ENCODE assay signal across 8 cellular contexts in the genomic region with DNA sequence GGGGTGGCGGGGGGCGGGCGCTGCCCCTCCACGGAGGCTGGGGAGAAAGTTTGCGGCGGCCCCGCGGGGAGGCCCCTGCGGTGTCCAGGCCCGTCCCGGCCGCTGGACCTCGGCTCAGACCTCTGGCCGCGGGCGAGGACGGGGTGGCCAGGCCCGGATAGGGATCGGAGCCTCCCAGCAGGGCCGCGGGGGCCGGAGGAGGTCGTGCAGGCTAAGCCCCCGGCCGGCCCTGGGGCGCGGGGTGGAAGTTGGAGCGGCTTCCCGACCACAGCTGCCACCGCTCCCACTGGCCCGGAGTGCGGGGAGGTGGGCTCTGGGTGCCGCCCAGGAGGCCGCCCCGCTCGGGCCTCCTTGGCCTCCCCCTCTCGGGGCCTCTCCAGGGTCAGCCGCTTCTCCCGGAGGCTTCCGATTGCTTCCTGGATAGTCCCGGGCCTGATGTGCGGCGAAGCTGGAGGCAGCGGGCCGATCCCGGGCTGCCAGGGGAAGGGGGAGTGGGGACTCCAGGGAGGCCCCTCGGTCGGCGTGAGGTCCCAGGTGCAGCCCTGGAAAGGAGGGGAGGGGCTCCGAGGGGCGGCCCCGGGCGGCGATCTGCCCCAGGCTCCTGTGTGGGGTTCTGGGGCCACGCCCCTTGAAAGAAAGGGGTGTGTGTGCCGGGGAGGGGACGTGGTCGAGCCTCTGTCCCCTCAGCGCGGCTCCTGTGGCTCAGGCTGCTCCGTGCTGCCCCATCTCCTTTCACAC. TPM values are rescaled to one million over a fixed set of nuclear protein-coding genes. Genes with fewer than 3 reads are reported as not detected.
DNase-seq lines count a peak whose midpoint lies in the region; ATAC-seq, FAIRE-seq and TF ChIP-seq lines count a peak whose summit lies in the region.

No MANE protein-coding gene starts in this region.

- peak overlapping the region; percentile 96 for H3K4me2 ChIP-seq in DND-41 (ENCODE audit: insufficient read depth, low read length)

- no peaks in the 10 kb centered on the region for H3K9me3 Mint-ChIP-seq in nephron

- H3K4me1 Mint-ChIP-seq in nephron = peaks cover 12% of the 10 kb centered on the region

- no peak for FAIRE-seq in frontal cortex (lab: Jason Lieb, UNC)

- H3K4me1 ChIP-seq in DND-41 (ENCODE audit: insufficient read depth, low read length) (peaks cover 29% of the 10 kb centered on the region), vagina (peaks cover 49% of the 10 kb centered on the region)

- peaks cover 52% of the 10 kb centered on the region for H4K20me1 ChIP-seq in DND-41 (ENCODE audit: insufficient read depth, low read length)

- H3K27me3 ChIP-seq in DND-41 (ENCODE audit: insufficient read depth, low read length, poor library complexity) = peaks cover 7% of the 10 kb centered on the region
- no peaks in the 10 kb centered on the region for H3K27me3 ChIP-seq in vagina

- H3K9ac ChIP-seq in DND-41 (ENCODE audit: low read depth, low read length) = peak overlapping the region; percentile 75

- no peak for TF ChIP-seq POLR2A in vagina (IDR thresholded peaks at IDR 0.05)

- no peaks in the 10 kb centered on the region for H3K9me3 ChIP-seq in DND-41 (ENCODE audit: insufficient read depth, low read length, severe bottlenecking)
- H3K9me3 ChIP-seq in vagina = no peaks in the 10 kb centered on the region

- no peak for TF ChIP-seq CTCF in DND-41 (IDR thresholded peaks at IDR 0.05; ENCODE audit: borderline replicate concordance, extremely low read depth, low read length, poor library complexity, severe bottlenecking)
- TF ChIP-seq CTCF in nephron (IDR thresholded peaks at IDR 0.05; ENCODE audit: unreplicated experiment in 3 of 3) = no peak
- TF ChIP-seq CTCF in vagina (IDR thresholded peaks at IDR 0.05) = no peak

- H3K4me3 ChIP-seq in DND-41 (ENCODE audit: low read depth in 1 of 2, low read length in 2 of 2) (peak overlapping the region; percentile 41 to 76; a peak in 3 of 4 replicates), vagina (peak overlapping the region; percentile 74 to 82)

- H3K79me2 ChIP-seq in DND-41 (ENCODE audit: insufficient read depth, low read length) = peaks cover 53% of the 10 kb centered on the region

- intact Hi-C loops in vagina (cut with DNase I) = loop anchor here (5.0 to 10.0 kb wide), 3 partner anchors 232 to 561 kb away; partner anchors contain the start of gene CHCHD6

- H3K27me3 Mint-ChIP-seq in nephron (ENCODE audit: low read depth) = peaks cover 32% of the 10 kb centered on the region

- H3K4me3 Mint-ChIP-seq in nephron = peak overlapping the region; percentile 75 to 82 (median 79)

- ATAC-seq in DND-41 (ENCODE audit: insufficient read depth, low read depth) (peak; percentile 18; the same call in 2 of the 3 replicates), GM21786 (IDR thresholded peaks at IDR 0.05; ENCODE audit: unreplicated experiment) (no peak)

- no peaks in the 10 kb centered on the region for H3K36me3 Mint-ChIP-seq in nephron (ENCODE audit: low read depth)

- H2AFZ ChIP-seq in DND-41 (ENCODE audit: low read depth, low read length) = peak overlapping the region; percentile 38; the same call in 1 of the 2 replicates

- no peak overlapping the region for H3K27ac Mint-ChIP-seq in nephron

- H3K36me3 ChIP-seq in DND-41 (ENCODE audit: insufficient read depth, low read length) (peaks cover 10% of the 10 kb centered on the region), vagina (peaks cover 0 to 3% of the 10 kb centered on the region in 2 donors)

- H3K27ac ChIP-seq in DND-41 (ENCODE audit: low read length) (no peak overlapping the region; the same call in 1 of the 2 replicates), epithelial cell of prostate (peak overlapping the region; percentile 38), vagina (peak overlapping the region; percentile 87)

- DNase-seq in DND-41 (peak; percentile 38), HT1080 (ENCODE audit: low read depth) (peak; percentile 59), epithelial cell of prostate (ENCODE audit: low read depth, low spot score) (no peak), vagina (ENCODE audit: extremely low spot score in 2 of 2) (no peak), frontal cortex (ENCODE audit: low spot score in 2 of 2) (no peak)
- DNase-seq in activated CD4-positive, alpha-beta T cell treated with anti-CD3 and anti-CD28 coated beads, Interleukin-2, amount 50 U/mL, for 48 hours = peak; percentile 39 to 50

RNA-seq across cellular contexts. Expression of gene PLXNA1, which starts 0.9 kb away (rescaled TPM):
- 133 and 163 TPM in 2 replicates for total RNA-seq in HT1080 (2014; rRNA removed; shearing (Covaris generic))
- polyA plus RNA-seq in HT1080 (2015; cell fraction: cytosol; rRNA removed) = 82.5 and 95.4 TPM in 2 replicates
- 239 and 264 TPM in 2 replicates for polyA plus RNA-seq in HT1080 (2015; cell fraction: nucleus; rRNA removed)
- total RNA-seq in vagina = 31.4 TPM
- total RNA-seq in frontal cortex = 46.9 TPM

Comparison
In these comparisons a context has a peak if more than half of its experiments do, and no peak if none do; other contexts are left out.
1. DNase-seq: peak in DND-41 (single experiment), HT1080 (single experiment) and activated CD4-positive, alpha-beta T cell treated with anti-CD3 and anti-CD28 coated beads, Interleukin-2, amount 50 U/mL, for 48 hours (2 of 2); none in epithelial cell of prostate (single experiment), vagina (0 of 2) and frontal cortex (0 of 2).